8 cellular contexts compared by ENCODE assay signal in genomic region chr1:237799762-237800474, GRCh38.
DNase-seq lines count a peak whose midpoint lies in the region; ATAC-seq, FAIRE-seq and TF ChIP-seq lines count a peak whose summit lies in the region.

No MANE protein-coding gene starts in this region.

- dilution Hi-C loops in keratinocyte (cut with MboI; ENCODE audit: extremely low pct_ligation_motif_present, low sequenced_read_pairs) = no loop called here

- TF ChIP-seq CTCF in keratinocyte (optimal IDR thresholded peaks at IDR 0.05 in 1 of 3, IDR thresholded peaks at IDR 0.05 in 1 of 3, conservative IDR thresholded peaks at IDR 0.05 in 1 of 3; ENCODE audit: extremely low read depth in 1 of 3, insufficient read depth in 2 of 3, low read length in 3 of 3) = peak in 2 of 3 experiments; percentile 30 to 54

- no peak overlapping the region for H3K27ac ChIP-seq in keratinocyte (ENCODE audit: control insufficient read depth, insufficient read depth, low read length)
- no peak overlapping the region for H3K27ac ChIP-seq in substantia nigra (ENCODE audit: low read depth, low read length, poor library complexity, severe bottlenecking)

- no peak overlapping the region for H3K4me2 ChIP-seq in keratinocyte (ENCODE audit: control insufficient read depth, extremely low read depth, insufficient read depth, low read depth, low read length)

- no peaks in the 10 kb centered on the region for H3K27me3 Mint-ChIP-seq in activated naive CD4-positive, alpha-beta T cell treated with anti-CD3 and anti-CD28 coated beads, Interleukin-2, amount 10 ng/mL, durations not matched to agents 7 days and 5 days

- H3K79me2 ChIP-seq in keratinocyte (ENCODE audit: control insufficient read depth, insufficient read depth, low read length) = no peaks in the 10 kb centered on the region

- H3K9ac ChIP-seq in keratinocyte (ENCODE audit: control insufficient read depth, extremely low read depth, insufficient read depth, low read length) = no peak overlapping the region

- CTCF ChIA-PET in activated naive CD4-positive, alpha-beta T cell treated with anti-CD3 and anti-CD28 coated beads, Interleukin-2, amount 10 ng/mL, durations not matched to agents 7 days and 5 days (lab: Charles Lee) = interaction anchor here (1.0 to 1.4 kb wide), 2 partner anchors 9 to 15 kb away, joined by 5 to 6 read pairs; no protein-coding TSS in a partner anchor

- H3K27ac Mint-ChIP-seq in activated naive CD4-positive, alpha-beta T cell treated with anti-CD3 and anti-CD28 coated beads, Interleukin-2, amount 10 ng/mL, durations not matched to agents 7 days and 5 days = no peak overlapping the region

- H3K9me1 ChIP-seq in keratinocyte (ENCODE audit: control insufficient read depth, extremely low read depth, insufficient read depth, low read length) = no peaks in the 10 kb centered on the region

- no peak overlapping the region for H2AFZ ChIP-seq in keratinocyte (ENCODE audit: control insufficient read depth, low read length)

- no peak for FAIRE-seq in keratinocyte (lab: Jason Lieb, UNC)

- H3K9me3 Mint-ChIP-seq in activated naive CD4-positive, alpha-beta T cell treated with anti-CD3 and anti-CD28 coated beads, Interleukin-2, amount 10 ng/mL, durations not matched to agents 7 days and 5 days = no peaks in the 10 kb centered on the region

- H4K20me1 ChIP-seq in keratinocyte (ENCODE audit: control insufficient read depth, extremely low read depth, insufficient read depth, low read length) = no peaks in the 10 kb centered on the region

- DNase-seq in EL = peak; percentile 45
- peak; percentile 59 to 86 for DNase-seq in NCI-H526 (lab: John Stamatoyannopoulos, UW)
- peak; percentile 47 for DNase-seq in activated naive CD4-positive, alpha-beta T cell treated with anti-CD3 and anti-CD28 coated beads, Interleukin-2, amount 10 ng/mL, durations not matched to agents 7 days and 5 days
- DNase-seq in keratinocyte (ENCODE audit: low read depth, low spot score) = no peak
- DNase-seq in substantia nigra (lab: John Stamatoyannopoulos, UW) = peak in 34 of 49 donors; percentile 3 to 70 (median 23)
- DNase-seq in NCI-H187 treated with DMSO at 0.1 percent for 48 hours (lab: John Stamatoyannopoulos, UW) = no peak

- no peaks in the 10 kb centered on the region for H3K36me3 Mint-ChIP-seq in activated naive CD4-positive, alpha-beta T cell treated with anti-CD3 and anti-CD28 coated beads, Interleukin-2, amount 10 ng/mL, durations not matched to agents 7 days and 5 days

- no peak overlapping the region for H3K4me3 ChIP-seq in keratinocyte (ENCODE audit: control insufficient read depth in 2 of 3, extremely low read depth in 1 of 3, insufficient read depth in 2 of 3, low read depth in 1 of 3, low read length in 3 of 3)

- no peaks in the 10 kb centered on the region for H3K4me1 Mint-ChIP-seq in activated naive CD4-positive, alpha-beta T cell treated with anti-CD3 and anti-CD28 coated beads, Interleukin-2, amount 10 ng/mL, durations not matched to agents 7 days and 5 days

- H3K9me3 ChIP-seq in keratinocyte (ENCODE audit: control insufficient read depth, low read depth, low read length) = no peaks in the 10 kb centered on the region

- no peaks in the 10 kb centered on the region for H3K4me1 ChIP-seq in keratinocyte (ENCODE audit: control insufficient read depth, extremely low read depth, insufficient read depth, low read length)

- H3K4me3 Mint-ChIP-seq in activated naive CD4-positive, alpha-beta T cell treated with anti-CD3 and anti-CD28 coated beads, Interleukin-2, amount 10 ng/mL, durations not matched to agents 7 days and 5 days = no peak overlapping the region

- H3K27me3 ChIP-seq in keratinocyte (ENCODE audit: control insufficient read depth, extremely low read depth, insufficient read depth, low read length) = no peaks in the 10 kb centered on the region

- no peaks in the 10 kb centered on the region for H3K36me3 ChIP-seq in keratinocyte (ENCODE audit: control insufficient read depth in 2 of 2, extremely low read depth in 1 of 2, insufficient read depth in 2 of 2, low read length in 2 of 2)

- ATAC-seq in GM19351 (IDR thresholded peaks at IDR 0.05; ENCODE audit: unreplicated experiment) (peak; percentile 92), HG03280 (IDR thresholded peaks at IDR 0.05; ENCODE audit: unreplicated experiment) (peak; percentile 98)

Comparison
In these comparisons a context has a peak if more than half of its experiments do, and no peak if none do; other contexts are left out.
1. DNase-seq: peak in EL (single experiment), NCI-H526 (2 of 2), activated naive CD4-positive, alpha-beta T cell treated with anti-CD3 and anti-CD28 coated beads, Interleukin-2, amount 10 ng/mL, durations not matched to agents 7 days and 5 days (single experiment) and substantia nigra (34 of 49); none in keratinocyte (single experiment) and NCI-H187 treated with DMSO at 0.1 percent for 48 hours (single experiment).